In the genomic region with DNA sequence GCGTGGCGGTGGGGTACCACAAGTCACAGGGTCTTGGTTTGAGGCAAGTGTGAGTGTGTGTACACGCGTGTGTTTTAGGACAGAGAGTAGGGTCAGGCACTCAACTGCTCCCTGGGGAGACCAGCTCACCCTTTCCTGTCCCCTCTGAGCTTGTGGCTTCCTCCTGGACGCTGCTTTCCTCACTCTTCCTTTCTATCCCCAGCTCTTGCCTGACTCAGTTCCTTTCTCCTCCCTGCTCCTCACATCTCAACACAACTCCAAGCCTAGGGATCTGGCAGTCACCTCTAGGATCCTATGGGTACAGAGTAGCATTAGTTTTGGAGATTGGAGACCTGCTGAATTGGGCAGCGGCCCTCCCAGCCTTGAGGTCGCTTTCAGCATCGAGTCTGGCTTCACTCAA, we compare ENCODE assay signal across 2 cellular contexts.
TF ChIP-seq lines count a peak whose summit lies in the region.

No MANE protein-coding gene starts in this region.

TF ChIP-seq in SK-N-SH, 30 proteins besides CTCF, POLR2A, EP300 and RAD21 (continued from another document):
- TF ChIP-seq, protein P1, sequence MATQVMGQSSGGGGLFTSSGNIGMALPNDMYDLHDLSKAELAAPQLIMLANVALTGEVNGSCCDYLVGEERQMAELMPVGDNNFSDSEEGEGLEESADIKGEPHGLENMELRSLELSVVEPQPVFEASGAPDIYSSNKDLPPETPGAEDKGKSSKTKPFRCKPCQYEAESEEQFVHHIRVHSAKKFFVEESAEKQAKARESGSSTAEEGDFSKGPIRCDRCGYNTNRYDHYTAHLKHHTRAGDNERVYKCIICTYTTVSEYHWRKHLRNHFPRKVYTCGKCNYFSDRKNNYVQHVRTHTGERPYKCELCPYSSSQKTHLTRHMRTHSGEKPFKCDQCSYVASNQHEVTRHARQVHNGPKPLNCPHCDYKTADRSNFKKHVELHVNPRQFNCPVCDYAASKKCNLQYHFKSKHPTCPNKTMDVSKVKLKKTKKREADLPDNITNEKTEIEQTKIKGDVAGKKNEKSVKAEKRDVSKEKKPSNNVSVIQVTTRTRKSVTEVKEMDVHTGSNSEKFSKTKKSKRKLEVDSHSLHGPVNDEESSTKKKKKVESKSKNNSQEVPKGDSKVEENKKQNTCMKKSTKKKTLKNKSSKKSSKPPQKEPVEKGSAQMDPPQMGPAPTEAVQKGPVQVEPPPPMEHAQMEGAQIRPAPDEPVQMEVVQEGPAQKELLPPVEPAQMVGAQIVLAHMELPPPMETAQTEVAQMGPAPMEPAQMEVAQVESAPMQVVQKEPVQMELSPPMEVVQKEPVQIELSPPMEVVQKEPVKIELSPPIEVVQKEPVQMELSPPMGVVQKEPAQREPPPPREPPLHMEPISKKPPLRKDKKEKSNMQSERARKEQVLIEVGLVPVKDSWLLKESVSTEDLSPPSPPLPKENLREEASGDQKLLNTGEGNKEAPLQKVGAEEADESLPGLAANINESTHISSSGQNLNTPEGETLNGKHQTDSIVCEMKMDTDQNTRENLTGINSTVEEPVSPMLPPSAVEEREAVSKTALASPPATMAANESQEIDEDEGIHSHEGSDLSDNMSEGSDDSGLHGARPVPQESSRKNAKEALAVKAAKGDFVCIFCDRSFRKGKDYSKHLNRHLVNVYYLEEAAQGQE (IDR thresholded peaks at IDR 0.05; ENCODE audit: low read depth, low read length): no peak
- TF ChIP-seq, protein P2, sequence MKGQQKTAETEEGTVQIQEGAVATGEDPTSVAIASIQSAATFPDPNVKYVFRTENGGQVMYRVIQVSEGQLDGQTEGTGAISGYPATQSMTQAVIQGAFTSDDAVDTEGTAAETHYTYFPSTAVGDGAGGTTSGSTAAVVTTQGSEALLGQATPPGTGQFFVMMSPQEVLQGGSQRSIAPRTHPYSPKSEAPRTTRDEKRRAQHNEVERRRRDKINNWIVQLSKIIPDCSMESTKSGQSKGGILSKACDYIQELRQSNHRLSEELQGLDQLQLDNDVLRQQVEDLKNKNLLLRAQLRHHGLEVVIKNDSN (IDR thresholded peaks at IDR 0.05; ENCODE audit: borderline replicate concordance, low read depth): no peak
- TF ChIP-seq, protein P3, sequence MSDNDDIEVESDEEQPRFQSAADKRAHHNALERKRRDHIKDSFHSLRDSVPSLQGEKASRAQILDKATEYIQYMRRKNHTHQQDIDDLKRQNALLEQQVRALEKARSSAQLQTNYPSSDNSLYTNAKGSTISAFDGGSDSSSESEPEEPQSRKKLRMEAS (IDR thresholded peaks at IDR 0.05; ENCODE audit: low read depth): no peak
- TF ChIP-seq FOXJ3 (CRISPR knock-in tag; IDR thresholded peaks at IDR 0.05) (no peak), TEAD4 (IDR thresholded peaks at IDR 0.05; ENCODE audit: borderline replicate concordance, insufficient read depth) (no peak), RXRA (IDR thresholded peaks at IDR 0.05; ENCODE audit: borderline replicate concordance, low read depth) (no peak), RFX5 (IDR thresholded peaks at IDR 0.05; ENCODE audit: low read length) (no peak), CHD2 (IDR thresholded peaks at IDR 0.05; ENCODE audit: low read length, partially characterized antibody) (no peak), JUND (IDR thresholded peaks at IDR 0.05) (no peak), POLR2AphosphoS5 (IDR thresholded peaks at IDR 0.05; ENCODE audit: low read depth, low read length) (no peak)
- TF ChIP-seq, protein P4, sequence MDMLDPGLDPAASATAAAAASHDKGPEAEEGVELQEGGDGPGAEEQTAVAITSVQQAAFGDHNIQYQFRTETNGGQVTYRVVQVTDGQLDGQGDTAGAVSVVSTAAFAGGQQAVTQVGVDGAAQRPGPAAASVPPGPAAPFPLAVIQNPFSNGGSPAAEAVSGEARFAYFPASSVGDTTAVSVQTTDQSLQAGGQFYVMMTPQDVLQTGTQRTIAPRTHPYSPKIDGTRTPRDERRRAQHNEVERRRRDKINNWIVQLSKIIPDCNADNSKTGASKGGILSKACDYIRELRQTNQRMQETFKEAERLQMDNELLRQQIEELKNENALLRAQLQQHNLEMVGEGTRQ (IDR thresholded peaks at IDR 0.05; ENCODE audit: borderline replicate concordance, low read depth, low read length): no peak
- TF ChIP-seq, protein P5, sequence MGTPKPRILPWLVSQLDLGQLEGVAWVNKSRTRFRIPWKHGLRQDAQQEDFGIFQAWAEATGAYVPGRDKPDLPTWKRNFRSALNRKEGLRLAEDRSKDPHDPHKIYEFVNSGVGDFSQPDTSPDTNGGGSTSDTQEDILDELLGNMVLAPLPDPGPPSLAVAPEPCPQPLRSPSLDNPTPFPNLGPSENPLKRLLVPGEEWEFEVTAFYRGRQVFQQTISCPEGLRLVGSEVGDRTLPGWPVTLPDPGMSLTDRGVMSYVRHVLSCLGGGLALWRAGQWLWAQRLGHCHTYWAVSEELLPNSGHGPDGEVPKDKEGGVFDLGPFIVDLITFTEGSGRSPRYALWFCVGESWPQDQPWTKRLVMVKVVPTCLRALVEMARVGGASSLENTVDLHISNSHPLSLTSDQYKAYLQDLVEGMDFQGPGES (IDR thresholded peaks at IDR 0.05; ENCODE audit: low read depth, low read length): no peak

TF ChIP-seq in SK-N-SH treated with all-trans-retinoic acid at 6 μM for 48 hours, 23 proteins besides CTCF, POLR2A, EP300 and RAD21 (continued from another document):
- TF ChIP-seq, protein P6, sequence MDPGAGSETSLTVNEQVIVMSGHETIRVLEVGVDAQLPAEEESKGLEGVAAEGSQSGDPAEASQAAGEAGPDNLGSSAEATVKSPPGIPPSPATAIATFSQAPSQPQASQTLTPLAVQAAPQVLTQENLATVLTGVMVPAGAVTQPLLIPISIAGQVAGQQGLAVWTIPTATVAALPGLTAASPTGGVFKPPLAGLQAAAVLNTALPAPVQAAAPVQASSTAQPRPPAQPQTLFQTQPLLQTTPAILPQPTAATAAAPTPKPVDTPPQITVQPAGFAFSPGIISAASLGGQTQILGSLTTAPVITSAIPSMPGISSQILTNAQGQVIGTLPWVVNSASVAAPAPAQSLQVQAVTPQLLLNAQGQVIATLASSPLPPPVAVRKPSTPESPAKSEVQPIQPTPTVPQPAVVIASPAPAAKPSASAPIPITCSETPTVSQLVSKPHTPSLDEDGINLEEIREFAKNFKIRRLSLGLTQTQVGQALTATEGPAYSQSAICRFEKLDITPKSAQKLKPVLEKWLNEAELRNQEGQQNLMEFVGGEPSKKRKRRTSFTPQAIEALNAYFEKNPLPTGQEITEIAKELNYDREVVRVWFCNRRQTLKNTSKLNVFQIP (CRISPR knock-in tag; IDR thresholded peaks at IDR 0.05; ENCODE audit: borderline replicate concordance, low read depth): no peak
- no peak for TF ChIP-seq GLIS3 (CRISPR knock-in tag; IDR thresholded peaks at IDR 0.05)
- TF ChIP-seq ZNF565 (CRISPR knock-in tag; conservative IDR thresholded peaks at IDR 0.05; ENCODE audit: low read depth): no peak
- TF ChIP-seq, protein P7, sequence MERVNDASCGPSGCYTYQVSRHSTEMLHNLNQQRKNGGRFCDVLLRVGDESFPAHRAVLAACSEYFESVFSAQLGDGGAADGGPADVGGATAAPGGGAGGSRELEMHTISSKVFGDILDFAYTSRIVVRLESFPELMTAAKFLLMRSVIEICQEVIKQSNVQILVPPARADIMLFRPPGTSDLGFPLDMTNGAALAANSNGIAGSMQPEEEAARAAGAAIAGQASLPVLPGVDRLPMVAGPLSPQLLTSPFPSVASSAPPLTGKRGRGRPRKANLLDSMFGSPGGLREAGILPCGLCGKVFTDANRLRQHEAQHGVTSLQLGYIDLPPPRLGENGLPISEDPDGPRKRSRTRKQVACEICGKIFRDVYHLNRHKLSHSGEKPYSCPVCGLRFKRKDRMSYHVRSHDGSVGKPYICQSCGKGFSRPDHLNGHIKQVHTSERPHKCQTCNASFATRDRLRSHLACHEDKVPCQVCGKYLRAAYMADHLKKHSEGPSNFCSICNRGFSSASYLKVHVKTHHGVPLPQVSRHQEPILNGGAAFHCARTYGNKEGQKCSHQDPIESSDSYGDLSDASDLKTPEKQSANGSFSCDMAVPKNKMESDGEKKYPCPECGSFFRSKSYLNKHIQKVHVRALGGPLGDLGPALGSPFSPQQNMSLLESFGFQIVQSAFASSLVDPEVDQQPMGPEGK (CRISPR knock-in tag; IDR thresholded peaks at IDR 0.05; ENCODE audit: borderline replicate concordance): no peak
- TF ChIP-seq SNAI2 (CRISPR knock-in tag; IDR thresholded peaks at IDR 0.05): no peak
- TF ChIP-seq ESRRG (CRISPR knock-in tag; IDR thresholded peaks at IDR 0.05): no peak
- no peak for TF ChIP-seq RARB (CRISPR knock-in tag; IDR thresholded peaks at IDR 0.05)
